ENCODE assay signal across 8 cellular contexts in the genomic region with DNA sequence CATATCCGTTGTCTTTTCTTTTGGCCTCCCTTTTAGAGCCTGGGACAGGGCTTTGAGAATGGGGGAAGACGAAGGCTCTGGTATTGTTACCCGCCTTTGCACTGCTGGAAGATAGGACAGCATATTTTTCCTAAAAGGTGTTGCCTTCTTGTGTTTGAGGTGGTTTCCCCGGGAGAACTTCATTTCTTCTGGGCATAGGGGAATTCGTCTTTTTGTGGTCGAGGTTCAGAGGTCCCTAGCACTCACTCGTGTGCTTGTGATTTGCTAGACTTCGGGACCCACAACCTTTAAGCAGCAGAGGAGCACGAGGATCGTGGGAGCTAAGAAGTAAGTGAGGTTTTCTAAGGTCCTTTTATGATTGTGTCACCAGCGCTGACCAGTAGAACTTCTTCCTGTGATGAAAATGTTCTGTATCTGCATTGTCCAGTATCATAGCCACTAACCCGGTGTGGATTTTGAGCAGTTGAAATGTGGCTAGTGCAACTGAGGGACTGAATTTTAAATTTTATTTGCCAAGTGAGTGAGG. TPM values are rescaled to one million over a fixed set of nuclear protein-coding genes. Genes with fewer than 3 reads are reported as not detected.
DNase-seq lines count a peak whose midpoint lies in the region; ATAC-seq and TF ChIP-seq lines count a peak whose summit lies in the region.

No MANE protein-coding gene starts in this region.

- peaks cover 15% of the 10 kb centered on the region for H3K9me3 ChIP-seq in mammary epithelial cell (replicated peaks; ENCODE audit: insufficient read depth, low read length)

- peaks cover 31% of the 10 kb centered on the region for H3K4me1 ChIP-seq in mammary epithelial cell (ENCODE audit: insufficient read depth, low read length)

- DNase-seq in GM03348 (ENCODE audit: low spot score) (peak; percentile 17), LHCN-M2 (ENCODE audit: low read depth) (peak; percentile 23), mammary epithelial cell (no peak), mesothelial cell of epicardium (ENCODE audit: low spot score in 2 of 2, unreplicated experiment in 2 of 2) (no peak), SW 1271 (lab: John Stamatoyannopoulos, UW) (no peak)
- DNase-seq in stimulated activated CD4-positive, alpha-beta T cell treated with anti-CD3 and anti-CD28 coated beads, Interleukin-4, amount 100 ng/mL, for 4 hours, result no peak

- WGBS in mammary epithelial cell (ENCODE audit: low coverage, missing lambda C conversion rate), result under 1% methylated on average over 11 of the region's 12 CpGs

- peaks cover 25% of the 10 kb centered on the region for H3K4me1 Mint-ChIP-seq in mesothelial cell of epicardium

- H3K4me3 ChIP-seq in mammary epithelial cell (replicated peaks in 1 of 3; ENCODE audit: insufficient read depth in 1 of 3, low read depth in 2 of 3, low read length in 3 of 3), result peak overlapping the region; percentile 51 to 64 (median 60)

- H3K27me3 Mint-ChIP-seq in mesothelial cell of epicardium (ENCODE audit: low read depth), result peaks cover 6% of the 10 kb centered on the region

- H3K79me2 ChIP-seq in mammary epithelial cell (ENCODE audit: insufficient read depth, low read length), result peaks cover 55% of the 10 kb centered on the region

- peak overlapping the region; percentile 79 for H3K9ac ChIP-seq in mammary epithelial cell (ENCODE audit: insufficient read depth, low read length)

- H3K9me3 Mint-ChIP-seq in mesothelial cell of epicardium, result peaks cover 36% of the 10 kb centered on the region

- no TSS peak for BruUV-seq in mammary epithelial cell (replicated peaks; lab: Mats Ljungman, UMichigan)

- peaks cover 20% of the 10 kb centered on the region for H3K36me3 Mint-ChIP-seq in mesothelial cell of epicardium

- dilution Hi-C loops in mammary epithelial cell (cut with HindIII; ENCODE audit: low sequenced_read_pairs), result no loop called here

- peak overlapping the region; percentile 84 for H3K4me2 ChIP-seq in mammary epithelial cell (ENCODE audit: insufficient read depth, low read depth, low read length)

- H2AFZ ChIP-seq in mammary epithelial cell (ENCODE audit: low read depth, low read length), result peak overlapping the region; percentile 94

- no peaks in the 10 kb centered on the region for H3K27me3 ChIP-seq in mammary epithelial cell (ENCODE audit: insufficient read depth, low read length)

- CTCF ChIA-PET in mammary epithelial cell (lab: Charles Lee; ENCODE audit: low non-redundant PET), result no interaction called here

- peak overlapping the region; percentile 69 for H3K27ac ChIP-seq in mammary epithelial cell (ENCODE audit: insufficient read depth, low read depth, low read length)

- no peaks in the 10 kb centered on the region for H4K20me1 ChIP-seq in mammary epithelial cell (ENCODE audit: insufficient read depth, low read length)

- no peak for ATAC-seq in HG02973 (IDR thresholded peaks at IDR 0.05; ENCODE audit: unreplicated experiment)
- ATAC-seq in GM18868 (IDR thresholded peaks at IDR 0.05; ENCODE audit: unreplicated experiment), result no peak

- in situ Hi-C loops in mammary epithelial cell (cut with MboI; ENCODE audit: low sequenced_read_pairs in 2 of 2), result no loop called here

- H3K36me3 ChIP-seq in mammary epithelial cell (ENCODE audit: insufficient read depth, low read length), result no peaks in the 10 kb centered on the region

- no peak for TF ChIP-seq CTCF in mammary epithelial cell (conservative IDR thresholded peaks at IDR 0.05 in 1 of 2, IDR thresholded peaks at IDR 0.05 in 1 of 2; ENCODE audit: extremely low read depth in 1 of 2, insufficient read depth in 1 of 2, low read depth in 1 of 2, low read length in 2 of 2)
- TF ChIP-seq CTCF in mesothelial cell of epicardium (IDR thresholded peaks at IDR 0.05; ENCODE audit: unreplicated experiment), result no peak

- peak overlapping the region; percentile 87 for H3K4me3 Mint-ChIP-seq in mesothelial cell of epicardium

- peak overlapping the region; percentile 92 for H3K27ac Mint-ChIP-seq in mesothelial cell of epicardium

- intact Hi-C loops in mammary epithelial cell (cut with micrococcal nuclease), result loop anchor here (5.0 kb wide), 1 partner anchor 91 kb away; no protein-coding TSS in a partner anchor

RNA-seq across cellular contexts. Expression of gene ZNF512, which starts 0.6 kb away (rescaled TPM):
- 36.0 and 41.6 TPM in 2 replicates for total RNA-seq in LHCN-M2 (2014; rRNA removed)
- polyA plus RNA-seq in LHCN-M2 (2012), result 21.9 TPM
- total RNA-seq in mammary epithelial cell, result 10 to 100 TPM; 13.7 to 17.2 TPM
- polyA plus RNA-seq in mammary epithelial cell, result 8.6 TPM
- 11.6 TPM for polyA minus RNA-seq in mammary epithelial cell
- total RNA-seq in mesothelial cell of epicardium, result 65.6 to 75.1 TPM (median 72.8 TPM) in 3 replicates

RNA-seq across cellular contexts. Expression of gene CCDC121, which starts 45.4 kb away (rescaled TPM):
- total RNA-seq in LHCN-M2 (2014; rRNA removed), result 2.2 and 2.9 TPM in 2 replicates
- polyA plus RNA-seq in LHCN-M2 (2012), result 0.40 TPM
- 1 to 10 TPM; 1.2 to 1.9 TPM for total RNA-seq in mammary epithelial cell
- polyA plus RNA-seq in mammary epithelial cell, result 1.0 TPM
- polyA minus RNA-seq in mammary epithelial cell, result not detected
- total RNA-seq in mesothelial cell of epicardium, result 4.6 to 5.2 TPM (median 4.9 TPM) in 3 replicates

RNA-seq across cellular contexts. Expression of gene GPN1, which starts 45.4 kb away (rescaled TPM):
- total RNA-seq in LHCN-M2 (2014; rRNA removed), result 46.9 and 52.0 TPM in 2 replicates
- 44.2 TPM for polyA plus RNA-seq in LHCN-M2 (2012)
- 10 to 100 TPM; 42.9 to 46.8 TPM for total RNA-seq in mammary epithelial cell
- polyA plus RNA-seq in mammary epithelial cell, result 64.0 TPM
- 75.2 TPM for polyA minus RNA-seq in mammary epithelial cell
- total RNA-seq in mesothelial cell of epicardium, result 32.4 to 36.7 TPM (median 36.3 TPM) in 3 replicates

Comparison
In these comparisons a context has a peak if more than half of its experiments do, and no peak if none do; other contexts are left out.
1. DNase-seq: peak in GM03348 (single experiment) and LHCN-M2 (single experiment); none in mammary epithelial cell (single experiment), mesothelial cell of epicardium (0 of 2), stimulated activated CD4-positive, alpha-beta T cell treated with anti-CD3 and anti-CD28 coated beads, Interleukin-4, amount 100 ng/mL, for 4 hours (0 of 2) and SW 1271 (0 of 2).